In the genomic region with DNA sequence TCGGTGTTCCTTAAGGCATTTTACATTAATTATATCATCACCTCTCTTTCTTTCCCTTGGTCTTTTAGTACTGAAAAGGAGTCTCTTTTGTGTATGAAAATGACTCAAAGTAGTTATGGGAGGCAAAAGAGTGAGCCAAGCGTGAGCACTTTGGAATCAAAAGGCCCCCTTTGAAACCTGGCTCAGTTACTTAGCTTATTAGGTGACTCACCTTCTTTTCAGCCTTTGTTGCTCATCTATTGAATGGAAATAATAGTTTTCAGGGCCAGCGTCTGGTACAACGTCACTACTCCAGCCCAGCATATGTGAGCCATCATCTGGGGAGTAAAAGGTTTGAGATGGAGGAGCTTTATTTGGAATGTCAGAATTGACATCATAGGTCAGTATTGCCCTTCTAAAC, we compare ENCODE assay signal across 1 cellular context.
TF ChIP-seq lines count a peak whose summit lies in the region.

No MANE protein-coding gene starts in this region.

TF ChIP-seq in HCT116, 20 proteins besides CTCF, POLR2A, EP300 and RAD21:
- TF ChIP-seq ZFX (IDR thresholded peaks at IDR 0.05) (no peak), ZNF274 (IDR thresholded peaks at IDR 0.05; ENCODE audit: low read depth, low read length) (no peak), JUND (IDR thresholded peaks at IDR 0.05) (peak; percentile 83), FOSL1 (IDR thresholded peaks at IDR 0.05; ENCODE audit: low read depth) (peak; percentile 80), SP1 (IDR thresholded peaks at IDR 0.05; ENCODE audit: low read depth) (peak; percentile 55), MAX (IDR thresholded peaks at IDR 0.05) (no peak), CEBPB (IDR thresholded peaks at IDR 0.05; ENCODE audit: low read depth) (peak; percentile 22), TCF7L2 (IDR thresholded peaks at IDR 0.05; ENCODE audit: borderline replicate concordance, extremely low read depth, insufficient read depth, insufficient read length) (no peak), SRF (IDR thresholded peaks at IDR 0.05; ENCODE audit: low read depth) (no peak), YY1 (IDR thresholded peaks at IDR 0.05; ENCODE audit: extremely low read depth, insufficient replicate concordance, low read depth, low read length) (no peak), EZH2 (IDR thresholded peaks at IDR 0.05) (no peak), CBX3 (IDR thresholded peaks at IDR 0.05; ENCODE audit: low read depth) (no peak), SIN3A (IDR thresholded peaks at IDR 0.05; ENCODE audit: low read depth) (no peak; the same call in 1 of the 2 replicates), POLR2AphosphoS5 (IDR thresholded peaks at IDR 0.05; ENCODE audit: low read depth, low read length) (no peak), EGR1 (IDR thresholded peaks at IDR 0.05; ENCODE audit: low read depth) (no peak), EZH2phosphoT487 (IDR thresholded peaks at IDR 0.05; ENCODE audit: borderline replicate concordance) (no peak), ELF1 (IDR thresholded peaks at IDR 0.05; ENCODE audit: borderline replicate concordance, low read depth) (no peak)
- TF ChIP-seq, protein P1, sequence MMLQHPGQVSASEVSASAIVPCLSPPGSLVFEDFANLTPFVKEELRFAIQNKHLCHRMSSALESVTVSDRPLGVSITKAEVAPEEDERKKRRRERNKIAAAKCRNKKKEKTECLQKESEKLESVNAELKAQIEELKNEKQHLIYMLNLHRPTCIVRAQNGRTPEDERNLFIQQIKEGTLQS (IDR thresholded peaks at IDR 0.05) = no peak
- TF ChIP-seq, protein P2, sequence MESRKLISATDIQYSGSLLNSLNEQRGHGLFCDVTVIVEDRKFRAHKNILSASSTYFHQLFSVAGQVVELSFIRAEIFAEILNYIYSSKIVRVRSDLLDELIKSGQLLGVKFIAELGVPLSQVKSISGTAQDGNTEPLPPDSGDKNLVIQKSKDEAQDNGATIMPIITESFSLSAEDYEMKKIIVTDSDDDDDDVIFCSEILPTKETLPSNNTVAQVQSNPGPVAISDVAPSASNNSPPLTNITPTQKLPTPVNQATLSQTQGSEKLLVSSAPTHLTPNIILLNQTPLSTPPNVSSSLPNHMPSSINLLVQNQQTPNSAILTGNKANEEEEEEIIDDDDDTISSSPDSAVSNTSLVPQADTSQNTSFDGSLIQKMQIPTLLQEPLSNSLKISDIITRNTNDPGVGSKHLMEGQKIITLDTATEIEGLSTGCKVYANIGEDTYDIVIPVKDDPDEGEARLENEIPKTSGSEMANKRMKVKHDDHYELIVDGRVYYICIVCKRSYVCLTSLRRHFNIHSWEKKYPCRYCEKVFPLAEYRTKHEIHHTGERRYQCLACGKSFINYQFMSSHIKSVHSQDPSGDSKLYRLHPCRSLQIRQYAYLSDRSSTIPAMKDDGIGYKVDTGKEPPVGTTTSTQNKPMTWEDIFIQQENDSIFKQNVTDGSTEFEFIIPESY (IDR thresholded peaks at IDR 0.05; ENCODE audit: extremely low read depth, insufficient replicate concordance, low read length) = no peak
- TF ChIP-seq, protein P3, sequence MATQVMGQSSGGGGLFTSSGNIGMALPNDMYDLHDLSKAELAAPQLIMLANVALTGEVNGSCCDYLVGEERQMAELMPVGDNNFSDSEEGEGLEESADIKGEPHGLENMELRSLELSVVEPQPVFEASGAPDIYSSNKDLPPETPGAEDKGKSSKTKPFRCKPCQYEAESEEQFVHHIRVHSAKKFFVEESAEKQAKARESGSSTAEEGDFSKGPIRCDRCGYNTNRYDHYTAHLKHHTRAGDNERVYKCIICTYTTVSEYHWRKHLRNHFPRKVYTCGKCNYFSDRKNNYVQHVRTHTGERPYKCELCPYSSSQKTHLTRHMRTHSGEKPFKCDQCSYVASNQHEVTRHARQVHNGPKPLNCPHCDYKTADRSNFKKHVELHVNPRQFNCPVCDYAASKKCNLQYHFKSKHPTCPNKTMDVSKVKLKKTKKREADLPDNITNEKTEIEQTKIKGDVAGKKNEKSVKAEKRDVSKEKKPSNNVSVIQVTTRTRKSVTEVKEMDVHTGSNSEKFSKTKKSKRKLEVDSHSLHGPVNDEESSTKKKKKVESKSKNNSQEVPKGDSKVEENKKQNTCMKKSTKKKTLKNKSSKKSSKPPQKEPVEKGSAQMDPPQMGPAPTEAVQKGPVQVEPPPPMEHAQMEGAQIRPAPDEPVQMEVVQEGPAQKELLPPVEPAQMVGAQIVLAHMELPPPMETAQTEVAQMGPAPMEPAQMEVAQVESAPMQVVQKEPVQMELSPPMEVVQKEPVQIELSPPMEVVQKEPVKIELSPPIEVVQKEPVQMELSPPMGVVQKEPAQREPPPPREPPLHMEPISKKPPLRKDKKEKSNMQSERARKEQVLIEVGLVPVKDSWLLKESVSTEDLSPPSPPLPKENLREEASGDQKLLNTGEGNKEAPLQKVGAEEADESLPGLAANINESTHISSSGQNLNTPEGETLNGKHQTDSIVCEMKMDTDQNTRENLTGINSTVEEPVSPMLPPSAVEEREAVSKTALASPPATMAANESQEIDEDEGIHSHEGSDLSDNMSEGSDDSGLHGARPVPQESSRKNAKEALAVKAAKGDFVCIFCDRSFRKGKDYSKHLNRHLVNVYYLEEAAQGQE (IDR thresholded peaks at IDR 0.05; ENCODE audit: low read depth) = no peak
